8 cellular contexts compared by ENCODE assay signal in the genomic region with DNA sequence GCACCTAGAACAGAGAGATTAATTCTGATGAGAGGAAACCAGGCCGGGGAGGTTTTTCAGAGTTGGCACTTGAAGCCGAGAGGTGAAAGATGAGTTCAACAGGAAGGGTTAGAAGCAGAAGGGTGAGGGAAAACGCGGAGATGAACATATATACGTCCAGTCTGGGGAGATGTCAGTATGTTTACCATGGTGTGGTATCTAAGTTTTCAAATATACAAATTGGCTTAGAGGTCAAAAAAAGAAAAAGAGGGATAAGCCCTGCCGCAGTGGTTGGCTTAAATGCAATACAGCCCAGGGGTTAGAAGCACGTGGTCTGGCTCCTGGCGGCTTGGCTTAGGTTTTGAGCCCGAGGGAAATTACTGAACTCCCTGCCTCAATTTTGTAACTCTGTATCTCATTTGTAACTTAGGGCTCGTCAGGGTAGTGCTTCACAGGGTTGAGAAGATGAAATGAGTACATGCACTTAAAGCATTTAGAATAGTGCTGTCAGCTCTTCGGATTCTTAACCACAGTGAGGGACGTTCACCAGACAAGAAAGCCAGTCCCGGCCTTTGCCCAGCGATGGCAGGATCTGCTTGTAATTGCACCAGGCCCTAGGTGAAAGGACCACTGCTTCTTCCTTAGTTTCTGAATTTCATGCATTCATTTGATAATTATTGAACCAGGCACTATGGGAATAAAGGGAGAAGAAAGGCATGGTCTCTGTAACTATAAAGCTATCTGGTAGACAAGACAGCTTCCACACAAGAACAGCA. TPM values are rescaled to one million over a fixed set of nuclear protein-coding genes. Genes with fewer than 3 reads are reported as not detected.
DNase-seq lines count a peak whose midpoint lies in the region; ATAC-seq and TF ChIP-seq lines count a peak whose summit lies in the region.

No MANE protein-coding gene starts in this region.

- peaks cover 39% of the 10 kb centered on the region for H3K4me1 Mint-ChIP-seq in HFFc6 (ENCODE audit: low read depth)

- peaks cover 15 to 50% of the 10 kb centered on the region in 2 experiments for H3K4me1 ChIP-seq in SK-N-SH (ENCODE audit: control insufficient read depth in 1 of 2, insufficient read depth in 2 of 2, low read depth in 1 of 2, low read length in 1 of 2)
- H3K4me1 ChIP-seq in prostate gland (replicated peaks) = peaks cover 6% of the 10 kb centered on the region
- peaks cover 37% of the 10 kb centered on the region for H3K4me1 ChIP-seq in mucosa of descending colon (ENCODE audit: low read depth)

- TF ChIP-seq EP300 in SK-N-SH (IDR thresholded peaks at IDR 0.05; ENCODE audit: borderline replicate concordance in 1 of 2, low read depth in 1 of 2, low read length in 1 of 2) = no peak

- no peaks in the 10 kb centered on the region for H3K9me3 Mint-ChIP-seq in HFFc6

- peak overlapping the region; percentile 99 for H3K27ac ChIP-seq in SK-N-SH (ENCODE audit: low read depth in 2 of 2, low read length in 1 of 2)
- H3K27ac ChIP-seq in prostate gland = peak overlapping the region; percentile 97 to 98

- TF ChIP-seq CTCF in HFFc6 (IDR thresholded peaks at IDR 0.05) (no peak), SK-N-SH (IDR thresholded peaks at IDR 0.05) (no peak), fibroblast of villous mesenchyme (IDR thresholded peaks at IDR 0.05; ENCODE audit: insufficient read depth, low read depth, low read length) (no peak), prostate gland (IDR thresholded peaks at IDR 0.05) (no peak), mucosa of descending colon (IDR thresholded peaks at IDR 0.05) (no peak)

- peaks cover 41% of the 10 kb centered on the region for H3F3A ChIP-seq in SK-N-SH (replicated peaks; ENCODE audit: insufficient read depth)

- no peak for ATAC-seq in mucosa of descending colon

- 0 out of 2 replicates have a peak, but pooled peaks have one; percentile 2 for TF ChIP-seq RAD21 in SK-N-SH (IDR thresholded peaks at IDR 0.05; ENCODE audit: low read length)

- H3K36me3 Mint-ChIP-seq in HFFc6 (ENCODE audit: low read depth) = no peaks in the 10 kb centered on the region

- CTCF ChIA-PET in SK-N-SH (lab: Yijun Ruan, JAX) = interaction anchor here (1.0 to 7.4 kb wide), 6 partner anchors 10 to 362 kb away, joined by 3 to 94 read pairs (median 5); no protein-coding TSS in a partner anchor

- H3K4me3 ChIP-seq in SK-N-SH (ENCODE audit: low read depth in 2 of 2, low read length in 1 of 2) (peak overlapping the region in 1 of 2 experiments; percentile 46; a peak in 3 of 4 replicates), fibroblast of villous mesenchyme (ENCODE audit: low read depth, low read length) (peak overlapping the region; percentile 10), prostate gland (no peak overlapping the region), mucosa of descending colon (no peak overlapping the region)

- POLR2A ChIA-PET in SK-N-SH (lab: Yijun Ruan, JAX) = interaction anchor here (0.6 to 5.6 kb wide), 7 partner anchors 38 to 364 kb away, joined by 3 to 49 read pairs (median 4); no protein-coding TSS in a partner anchor

- peak overlapping the region; percentile 92 for H3K9ac ChIP-seq in SK-N-SH

- WGBS in SK-N-SH (ENCODE audit: low lambda C conversion rate) = 65% methylated on average over 14 of the region's 14 CpGs
- WGBS in prostate gland = 28% methylated on average over 14 of the region's 14 CpGs

- H3K9me3 ChIP-seq in SK-N-SH (no peaks in the 10 kb centered on the region), prostate gland (no peaks in the 10 kb centered on the region), mucosa of descending colon (no peaks in the 10 kb centered on the region)

- DNase-seq in HFFc6 (no peak), SK-N-SH (no peak), fibroblast of villous mesenchyme (ENCODE audit: low read depth) (peak; percentile 76), prostate gland (ENCODE audit: low spot score) (no peak), NCI-H2227 (lab: John Stamatoyannopoulos, UW; ENCODE audit: unreplicated experiment) (no peak), mucosa of descending colon (no peak), D341Med (ENCODE audit: low spot score) (no peak), ecto neural progenitor cell (ENCODE audit: low spot score) (no peak)

- H3K36me3 ChIP-seq in SK-N-SH (replicated peaks in 1 of 2; ENCODE audit: control insufficient read depth in 1 of 2, insufficient read depth in 2 of 2, low read length in 1 of 2) (peaks cover 0 to 7% of the 10 kb centered on the region in 2 experiments), prostate gland (no peaks in the 10 kb centered on the region), mucosa of descending colon (ENCODE audit: low read depth) (no peaks in the 10 kb centered on the region)

- H3K9me2 ChIP-seq in SK-N-SH = no peaks in the 10 kb centered on the region

- peak overlapping the region; percentile 84 for H3K27ac Mint-ChIP-seq in HFFc6

- peaks cover 14% of the 10 kb centered on the region; the same call in 1 of the 2 replicates for H4K20me1 ChIP-seq in SK-N-SH (ENCODE audit: insufficient read depth)

- H3K27me3 ChIP-seq in SK-N-SH (ENCODE audit: insufficient read depth) = no peaks in the 10 kb centered on the region
- H3K27me3 ChIP-seq in prostate gland (replicated peaks; ENCODE audit: insufficient read depth) = no peaks in the 10 kb centered on the region

- peak overlapping the region; percentile 84 for H3K4me2 ChIP-seq in SK-N-SH

- H3K79me2 ChIP-seq in SK-N-SH (ENCODE audit: insufficient read depth) = peaks cover 8% of the 10 kb centered on the region; the same call in 1 of the 2 replicates

- H2AFZ ChIP-seq in SK-N-SH (ENCODE audit: low read depth) = peak overlapping the region; percentile 34; the same call in 1 of the 2 replicates

- intact Hi-C loops in prostate gland (cut with DNase I) (loop anchor here (5.0 kb wide), 1 partner anchor 125 kb away; no protein-coding TSS in a partner anchor), mucosa of descending colon (cut with DNase I, micrococcal nuclease) (no loop called here)

- peak overlapping the region; percentile 56 for H3K4me3 Mint-ChIP-seq in HFFc6

- no peak for TF ChIP-seq POLR2A in prostate gland (IDR thresholded peaks at IDR 0.05)

- H3K27me3 Mint-ChIP-seq in HFFc6 (ENCODE audit: insufficient read depth) = peaks cover 5% of the 10 kb centered on the region

TF ChIP-seq in SK-N-SH, 30 proteins besides CTCF, POLR2A, EP300 and RAD21:
- TF ChIP-seq NRF1 (IDR thresholded peaks at IDR 0.05; ENCODE audit: low read depth, low read length) (no peak), FOXM1 (IDR thresholded peaks at IDR 0.05; ENCODE audit: low read depth) (no peak), RCOR1 (IDR thresholded peaks at IDR 0.05; ENCODE audit: low read length) (peak; percentile 26; the same call in 1 of the 2 replicates), TAF1 (IDR thresholded peaks at IDR 0.05; ENCODE audit: borderline replicate concordance, low read depth, low read length) (no peak), GABPA (IDR thresholded peaks at IDR 0.05; ENCODE audit: low read depth) (no peak), GATA2 (CRISPR knock-in tag; IDR thresholded peaks at IDR 0.05) (no peak), FOXJ3 (CRISPR knock-in tag; IDR thresholded peaks at IDR 0.05) (no peak)
- TF ChIP-seq, protein P1, sequence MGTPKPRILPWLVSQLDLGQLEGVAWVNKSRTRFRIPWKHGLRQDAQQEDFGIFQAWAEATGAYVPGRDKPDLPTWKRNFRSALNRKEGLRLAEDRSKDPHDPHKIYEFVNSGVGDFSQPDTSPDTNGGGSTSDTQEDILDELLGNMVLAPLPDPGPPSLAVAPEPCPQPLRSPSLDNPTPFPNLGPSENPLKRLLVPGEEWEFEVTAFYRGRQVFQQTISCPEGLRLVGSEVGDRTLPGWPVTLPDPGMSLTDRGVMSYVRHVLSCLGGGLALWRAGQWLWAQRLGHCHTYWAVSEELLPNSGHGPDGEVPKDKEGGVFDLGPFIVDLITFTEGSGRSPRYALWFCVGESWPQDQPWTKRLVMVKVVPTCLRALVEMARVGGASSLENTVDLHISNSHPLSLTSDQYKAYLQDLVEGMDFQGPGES (IDR thresholded peaks at IDR 0.05; ENCODE audit: low read depth, low read length) = no peak
TF ChIP-seq in SK-N-SH: peak in this region for 1.

RNA-seq across cellular contexts. Expression of a gene that starts 6.4 kb away (rescaled TPM):
- total RNA-seq in HFFc6 (2021; fragmentation: NEBNext Ultra II Directional; extraction: Animal tissue kit (Norgen Biotek cat#: 25700)) = 10 to 100 TPM in 4 of 6 experiments, 1 to 10 TPM in 2; 4.8 to 15.1 (median 13.4) TPM
- 152 and 225 TPM in 2 replicates for polyA plus RNA-seq in SK-N-SH (2012; rRNA removed)
- polyA plus RNA-seq in SK-N-SH (2012; cell fraction: cytosol; rRNA removed) = 98.1 and 119 TPM in 2 replicates
- polyA plus RNA-seq in SK-N-SH (2012; cell fraction: nucleus; rRNA removed) = 440 and 504 TPM in 2 replicates
- total RNA-seq in fibroblast of villous mesenchyme (5.8 and 13.4 TPM in 2 replicates), prostate gland (100 to 1,000 TPM in 1 of 2 donors, 10 to 100 TPM in 1; 92.4 to 174 TPM), mucosa of descending colon (100 to 1,000 TPM in 1 of 3 donors, 10 to 100 TPM in 2; 60.9 to 116 (median 99.0) TPM)
